20 cellular contexts compared by ENCODE assay signal in genomic region chr12:114588061-114588460, GRCh38.
DNase-seq lines count a peak whose midpoint lies in the region; ATAC-seq, FAIRE-seq and TF ChIP-seq lines count a peak whose summit lies in the region.
"Had no signal": no experiment of that assay in that cellular context is flagged by ENCODE, and none has a peak within 500 bp of the region (broad histone marks: within the 10 kb centered on the region; RNA-seq: fewer than 3 reads in every experiment).

No MANE protein-coding gene starts in this region.

- H3K9me3 Mint-ChIP-seq in osteocyte (ENCODE audit: unreplicated experiment) = peaks cover 15% of the 10 kb centered on the region

- no peaks in the 10 kb centered on the region for H3K27me3 ChIP-seq in bronchial epithelial cell (ENCODE audit: control insufficient read depth, insufficient read depth, low read length)
- H3K27me3 ChIP-seq in esophagus squamous epithelium = peaks cover 0 to 5% (median 0%) of the 10 kb centered on the region in 4 donors

- H3K36me3 Mint-ChIP-seq in osteocyte (ENCODE audit: unreplicated experiment) = no peaks in the 10 kb centered on the region
- H3K36me3 Mint-ChIP-seq: CD4-positive, CD25-positive, alpha-beta regulatory T cell; IgD-negative memory B cell had no signal

- WGBS in esophagus squamous epithelium, 2 donors = 47 to 60% methylated on average over 6 to 7 of the region's 7 CpGs

- no peak overlapping the region for H3K4me3 ChIP-seq in bronchial epithelial cell (ENCODE audit: low read depth, low read length)
- H3K4me3 ChIP-seq in esophagus squamous epithelium = no peak overlapping the region

- no peak overlapping the region for H3K27ac Mint-ChIP-seq in osteocyte (ENCODE audit: unreplicated experiment)
- H3K27ac Mint-ChIP-seq: B cell; CD4-positive, CD25-positive, alpha-beta regulatory T cell; CD8-positive, alpha-beta memory T cell; H9; IgD-negative memory B cell had no signal

- H3K9me3 ChIP-seq in esophagus squamous epithelium = no peaks in the 10 kb centered on the region

- no peaks in the 10 kb centered on the region for H3K36me3 ChIP-seq in bronchial epithelial cell (ENCODE audit: control insufficient read depth, insufficient read depth, low read length)
- H3K36me3 ChIP-seq in esophagus squamous epithelium = no peaks in the 10 kb centered on the region

- no peak for ATAC-seq in GM18502 (IDR thresholded peaks at IDR 0.05; ENCODE audit: poor library complexity, unreplicated experiment)
- ATAC-seq: HepG2 had no signal

- no peak for FAIRE-seq in bronchial epithelial cell (lab: Jason Lieb, UNC)
- FAIRE-seq: D721Med, GM19239, H1, HepG2 had no signal

- no peak overlapping the region for H3K4me3 Mint-ChIP-seq in osteocyte (ENCODE audit: unreplicated experiment)
- H3K4me3 Mint-ChIP-seq: B cell; CD4-positive, CD25-positive, alpha-beta regulatory T cell; CD8-positive, alpha-beta memory T cell; H9; IgD-negative memory B cell had no signal

- no peaks in the 10 kb centered on the region for H3K4me1 ChIP-seq in esophagus squamous epithelium

- H3K27ac ChIP-seq in esophagus squamous epithelium (peak overlapping the region in 3 of 4 donors; percentile 1 to 60 (median 25)), substantia nigra (ENCODE audit: low read depth, low read length, poor library complexity, severe bottlenecking) (no peak overlapping the region)

- H3K4me1 Mint-ChIP-seq in osteocyte (ENCODE audit: unreplicated experiment) = no peaks in the 10 kb centered on the region
- H3K4me1 Mint-ChIP-seq: B cell; CD4-positive, CD25-positive, alpha-beta regulatory T cell; CD8-positive, alpha-beta memory T cell; H9; IgD-negative memory B cell had no signal

- H3K27me3 Mint-ChIP-seq in osteocyte (ENCODE audit: unreplicated experiment) = no peaks in the 10 kb centered on the region
- H3K27me3 Mint-ChIP-seq: B cell; CD4-positive, CD25-positive, alpha-beta regulatory T cell; IgD-negative memory B cell had no signal

- no peak for TF ChIP-seq POLR2A in esophagus squamous epithelium (IDR thresholded peaks at IDR 0.05)

- TF ChIP-seq CTCF in bronchial epithelial cell (IDR thresholded peaks at IDR 0.05; ENCODE audit: insufficient read depth, low read length, severe bottlenecking) (no peak), esophagus squamous epithelium (IDR thresholded peaks at IDR 0.05) (no peak), osteocyte (IDR thresholded peaks at IDR 0.05) (no peak)

- intact Hi-C loops in esophagus squamous epithelium (cut with DNase I) = no loop called here

- DNase-seq in DMS79 (lab: John Stamatoyannopoulos, UW) = peak; percentile 23
- peak; percentile 4 for DNase-seq in bronchial epithelial cell (ENCODE audit: low read depth)
- DNase-seq in esophagus squamous epithelium (lab: John Stamatoyannopoulos, UW) = no peak
- DNase-seq in ureter (ENCODE audit: low spot score) = peak; percentile 59
- no peak for DNase-seq in osteocyte (ENCODE audit: extremely low spot score, unreplicated experiment)
- DNase-seq in substantia nigra (lab: John Stamatoyannopoulos, UW) = no peak
- DNase-seq: 8988T; C1 segment of cervical spinal cord; CD4-positive, CD25-positive, alpha-beta regulatory T cell; CD8-positive, alpha-beta memory T cell; COR-L47; GF-D8; H9 had no signal

Comparison
In these comparisons a context has a peak if more than half of its experiments do, and no peak if none do; other contexts are left out.
1. DNase-seq: peak in DMS79 (single experiment), bronchial epithelial cell (single experiment) and ureter (single experiment); none in esophagus squamous epithelium (single experiment), osteocyte (single experiment) and substantia nigra (0 of 49).